Comparison of ENCODE assay signal across 28 cellular contexts in the genomic region with DNA sequence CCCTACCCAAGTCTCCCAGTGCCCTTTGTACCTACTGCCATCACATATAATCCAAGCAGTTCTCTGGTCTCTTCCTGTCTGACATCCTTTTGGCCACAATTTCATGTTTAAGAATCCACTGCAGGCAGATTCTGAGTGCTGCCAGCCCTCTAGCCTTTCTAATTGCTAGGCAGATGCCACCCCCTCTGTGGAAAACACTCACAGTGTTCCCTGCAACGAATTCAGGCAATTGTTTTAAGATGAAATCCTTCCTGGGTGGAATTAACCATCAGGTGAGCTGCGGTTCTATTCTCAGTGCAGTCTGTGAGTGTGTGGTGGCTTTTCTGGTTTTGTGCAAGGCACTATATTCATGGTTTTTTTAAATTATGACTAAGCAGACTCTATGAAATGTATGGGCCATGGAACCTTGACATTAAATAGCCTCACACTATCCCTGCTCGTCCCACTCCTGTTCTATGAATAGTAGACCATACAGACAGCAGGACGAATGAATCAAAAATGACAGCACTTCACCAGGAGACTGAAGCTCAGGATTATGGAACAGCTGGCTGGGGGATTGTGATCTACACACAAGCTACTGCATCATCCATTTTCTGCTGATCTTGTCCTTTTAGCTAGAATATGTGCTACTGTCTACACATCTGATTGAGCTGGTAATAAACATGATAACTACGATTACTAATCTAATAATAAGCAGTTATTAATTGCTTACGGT. TPM values are rescaled to one million over a fixed set of nuclear protein-coding genes. Genes with fewer than 3 reads are reported as not detected.
DNase-seq lines count a peak whose midpoint lies in the region; ATAC-seq, FAIRE-seq and TF ChIP-seq lines count a peak whose summit lies in the region.
"Had no signal": no experiment of that assay in that cellular context is flagged by ENCODE, and none has a peak within 500 bp of the region (broad histone marks: within the 10 kb centered on the region; RNA-seq: fewer than 3 reads in every experiment).

No MANE protein-coding gene starts in this region.

- no peak overlapping the region for H3K27ac ChIP-seq in K562 (ENCODE audit: extremely low read depth, low read depth, low read length)
- H3K27ac ChIP-seq in osteoblast (ENCODE audit: low read depth, low read length): no peak overlapping the region
- H3K27ac ChIP-seq: BLaER1, PC-9, SJCRH30 had no signal

- no peak for TF ChIP-seq CTCF in K562 (IDR thresholded peaks at IDR 0.05 in 2 of 3, conservative IDR thresholded peaks at IDR 0.05 in 1 of 3; ENCODE audit: insufficient read depth in 2 of 3, low read depth in 1 of 3, low read length in 3 of 3)
- no peak for TF ChIP-seq CTCF in osteoblast (IDR thresholded peaks at IDR 0.05; ENCODE audit: extremely low read depth, low read depth, low read length)
- no peak for TF ChIP-seq CTCF in MCF 10A (IDR thresholded peaks at IDR 0.05; ENCODE audit: unreplicated experiment)
- TF ChIP-seq CTCF in osteocyte (IDR thresholded peaks at IDR 0.05): no peak

- no peak for TF ChIP-seq RAD21 in K562 (CRISPR knock-in tag; conservative IDR thresholded peaks at IDR 0.05 in 1 of 2, IDR thresholded peaks at IDR 0.05 in 1 of 2)

- POLR2A ChIA-PET in K562 (lab: Yijun Ruan, JAX): interaction anchor here (0.7 to 1.8 kb wide), 3 partner anchors 9 to 951 kb away, joined by 3 to 7 read pairs (median 5); no protein-coding TSS in a partner anchor
- POLR2A ChIA-PET in MCF 10A (lab: Yijun Ruan, JAX): interaction anchor here (0.9 to 3.3 kb wide), 4 partner anchors 13 to 215 kb away, joined by 3 to 20 read pairs (median 5); a partner anchor contains a TSS

- in situ Hi-C loops in K562 (cut with MboI): no loop called here

- BruUV-seq in K562 (replicated peaks; lab: Mats Ljungman, UMichigan) (no TSS peak), MCF 10A (replicated peaks; lab: Mats Ljungman, UMichigan) (no TSS peak)

- H3K9me3 ChIP-seq in K562 (replicated peaks; ENCODE audit: control insufficient read depth, insufficient read depth, low read depth, low read length) (no peaks in the 10 kb centered on the region), osteoblast (ENCODE audit: low read depth, low read length) (no peaks in the 10 kb centered on the region)
- H3K9me3 ChIP-seq: BLaER1, HAP-1, SJCRH30 had no signal

- H3K27ac Mint-ChIP-seq in MCF 10A (ENCODE audit: low read depth, unreplicated experiment) (no peak overlapping the region), osteocyte (ENCODE audit: unreplicated experiment) (no peak overlapping the region)
- H3K27ac Mint-ChIP-seq: CD4-positive, CD25-positive, alpha-beta regulatory T cell; HFFc6; IgD-negative memory B cell; T-cell had no signal

- H3K9ac ChIP-seq in K562 (ENCODE audit: insufficient read depth in 1 of 2, low read depth in 2 of 2, low read length in 2 of 2): no peak overlapping the region
- H3K9ac ChIP-seq: BLaER1 had no signal

- H3K27me3 ChIP-seq in K562 (ENCODE audit: control insufficient read depth in 2 of 2, insufficient read depth in 2 of 2, low read length in 2 of 2) (peaks cover 0 to 4% of the 10 kb centered on the region in 2 experiments; a peak in 1 of 5 replicates), osteoblast (ENCODE audit: insufficient read depth, low read length) (peaks cover 2% of the 10 kb centered on the region)
- H3K27me3 ChIP-seq: BLaER1 had no signal

- no peak for TF ChIP-seq EP300 in K562 (IDR thresholded peaks at IDR 0.05; ENCODE audit: low read length)

- H2AFZ ChIP-seq in K562 (ENCODE audit: low read depth, low read length) (no peak overlapping the region), osteoblast (ENCODE audit: low read length) (peak overlapping the region; percentile 32)
- H2AFZ ChIP-seq: PC-9 had no signal

- no peak for FAIRE-seq in K562 (lab: Jason Lieb, UNC)

- H3K36me3 ChIP-seq in K562 (ENCODE audit: control insufficient read depth, insufficient read depth, low read length) (no peaks in the 10 kb centered on the region), osteoblast (ENCODE audit: insufficient read depth, low read length) (no peaks in the 10 kb centered on the region)
- H3K36me3 ChIP-seq: BLaER1, HAP-1, SJCRH30 had no signal

- no peak for TF ChIP-seq POLR2A in K562 (conservative IDR thresholded peaks at IDR 0.05)

- no peaks in the 10 kb centered on the region for H3K27me3 Mint-ChIP-seq in MCF 10A (ENCODE audit: insufficient read depth, unreplicated experiment)
- peaks cover 15% of the 10 kb centered on the region for H3K27me3 Mint-ChIP-seq in osteocyte (ENCODE audit: unreplicated experiment)

- H3K36me3 Mint-ChIP-seq in MCF 10A (ENCODE audit: insufficient read depth, unreplicated experiment): no peaks in the 10 kb centered on the region
- no peaks in the 10 kb centered on the region for H3K36me3 Mint-ChIP-seq in osteocyte (ENCODE audit: unreplicated experiment)
- H3K36me3 Mint-ChIP-seq: CD4-positive, CD25-positive, alpha-beta regulatory T cell; IgD-negative memory B cell; T-cell had no signal

- H4K20me1 ChIP-seq in K562 (replicated peaks; ENCODE audit: control insufficient read depth, insufficient read depth, low read length) (no peaks in the 10 kb centered on the region), osteoblast (ENCODE audit: insufficient read depth, low read length) (no peaks in the 10 kb centered on the region)
- H4K20me1 ChIP-seq: BLaER1 had no signal

- ATAC-seq in K562: no peak
- no peak for ATAC-seq in GM18520 (IDR thresholded peaks at IDR 0.05; ENCODE audit: unreplicated experiment)
- ATAC-seq: Right ventricle myocardium inferior, SK-N-SH treated with all-trans-retinoic acid at 6 μM for 48 hours, T-cell had no signal

- no peaks in the 10 kb centered on the region for H3K9me1 ChIP-seq in K562 (ENCODE audit: control insufficient read depth, insufficient read depth, low read length)

- H3K4me1 Mint-ChIP-seq in MCF 10A (ENCODE audit: insufficient read depth, unreplicated experiment) (no peaks in the 10 kb centered on the region), osteocyte (ENCODE audit: unreplicated experiment) (peaks cover 10% of the 10 kb centered on the region)
- H3K4me1 Mint-ChIP-seq: CD4-positive, CD25-positive, alpha-beta regulatory T cell; IgD-negative memory B cell; T-cell had no signal

- H3K4me3 Mint-ChIP-seq in MCF 10A (ENCODE audit: unreplicated experiment): no peak overlapping the region
- no peak overlapping the region for H3K4me3 Mint-ChIP-seq in osteocyte (ENCODE audit: unreplicated experiment)
- H3K4me3 Mint-ChIP-seq: CD4-positive, CD25-positive, alpha-beta regulatory T cell; HFFc6; IgD-negative memory B cell; T-cell had no signal

- CTCF ChIA-PET in K562 (lab: Yijun Ruan, JAX; ENCODE audit: low intra/inter-chr PET ratio): no interaction called here
- CTCF ChIA-PET in MCF 10A (lab: Yijun Ruan, JAX): interaction anchor here (0.6 to 16.8 kb wide), 12 partner anchors 9 to 778 kb away, joined by 3 to 242 read pairs (median 3); no protein-coding TSS in a partner anchor

- H3K79me2 ChIP-seq in K562 (ENCODE audit: control insufficient read depth, insufficient read depth, low read length): no peaks in the 10 kb centered on the region
- no peaks in the 10 kb centered on the region for H3K79me2 ChIP-seq in osteoblast (ENCODE audit: insufficient read depth, low read length)

- H3K4me3 ChIP-seq in K562 (no peak overlapping the region), osteoblast (ENCODE audit: insufficient read depth, low read length) (no peak overlapping the region)
- H3K4me3 ChIP-seq: BLaER1, HAP-1, PC-9, SJCRH30 had no signal

- no peak overlapping the region for H3K4me2 ChIP-seq in K562 (ENCODE audit: insufficient read depth, low read length)
- H3K4me2 ChIP-seq in osteoblast (ENCODE audit: insufficient read depth, low read length): no peak overlapping the region
- H3K4me2 ChIP-seq: BLaER1, PC-9 had no signal

- peak; percentile 68 for DNase-seq in NCI-H82 (lab: John Stamatoyannopoulos, UW)
- no peak for DNase-seq in NCI-H82 treated with DMSO at 0.1 percent for 48 hours (lab: John Stamatoyannopoulos, UW; ENCODE audit: unreplicated experiment)
- peak; percentile 41 for DNase-seq in NCI-H2227 treated with DMSO at 0.1 percent for 48 hours (lab: John Stamatoyannopoulos, UW)
- DNase-seq in K562 (ENCODE audit: extremely low read depth in 1 of 4, low spot score in 3 of 4): no peak
- no peak for DNase-seq in osteoblast (ENCODE audit: insufficient read length, low spot score, missing footprints)
- DNase-seq in MCF 10A (ENCODE audit: unreplicated experiment): no peak
- DNase-seq in osteocyte (ENCODE audit: extremely low spot score, unreplicated experiment): no peak
- DNase-seq: 8988T; CD4-positive, CD25-positive, alpha-beta regulatory T cell; DMS53; GOT3; HFFc6; MV-4-11; NCI-H1105; NCI-H1436 treated with DMSO at 0.1 percent for 48 hours; NCI-H2029 treated with DMSO at 0.1 percent for 48 hours; NCI-H226; NCI-H510A; NCI-H774; PC-9; T-cell had no signal

- H3K4me1 ChIP-seq in K562 (replicated peaks in 1 of 2; ENCODE audit: control insufficient read depth in 2 of 2, insufficient read depth in 2 of 2, low read length in 2 of 2) (no peaks in the 10 kb centered on the region), osteoblast (ENCODE audit: insufficient read depth, low read length) (no peaks in the 10 kb centered on the region)
- H3K4me1 ChIP-seq: BLaER1, HAP-1, SJCRH30 had no signal

- H3K9me3 Mint-ChIP-seq in MCF 10A (ENCODE audit: unreplicated experiment) (no peaks in the 10 kb centered on the region), osteocyte (ENCODE audit: unreplicated experiment) (no peaks in the 10 kb centered on the region)
- H3K9me3 Mint-ChIP-seq: CD4-positive, CD25-positive, alpha-beta regulatory T cell; HFFc6; IgD-negative memory B cell; T-cell had no signal

- intact Hi-C loops in K562 (cut with micrococcal nuclease): no loop called here
- intact Hi-C loops in MCF 10A (cut with micrococcal nuclease): no loop called here

- under 1% methylated on average over 6 of the region's 6 CpGs for WGBS in K562 (ENCODE audit: insufficient coverage, low coverage, missing lambda C conversion rate)

RNA-seq across cellular contexts. Expression of a gene that starts 29.8 kb away (rescaled TPM):
- total RNA-seq in K562 (2011; cell fraction: chromatin; rRNA removed; ENCODE audit: low replicate concordance): 1.2 and 2.3 TPM in 2 replicates
- total RNA-seq in K562 (2011; cell fraction: nucleolus; rRNA removed): 0.83 and 1.1 TPM in 2 replicates
- 1.3 and 2.4 TPM in 2 replicates for total RNA-seq in K562 (2011; cell fraction: nucleoplasm; rRNA removed)
- 0.57 and 2.4 TPM in 2 replicates for total RNA-seq in K562 (2014; rRNA removed)
- 1.5 and 2.6 TPM in 2 replicates for total RNA-seq in K562 (2014; rRNA removed; fragmentation: Illumina TruSeq; extraction: Trizol)
- 0.54 and 0.64 TPM in 2 replicates for total RNA-seq in K562 (2015; rRNA removed; fragmentation: Illumina TruSeq; extraction: Trizol)
- 0.64 and 2.1 TPM in 2 replicates for total RNA-seq in K562 (2021)
- 0.40 and 0.45 TPM in 2 replicates for polyA plus RNA-seq in K562 (2011; rRNA removed)
- polyA plus RNA-seq in K562 (2011; cell fraction: cytosol; rRNA removed): 0.21 and 0.40 TPM in 2 replicates
- 0.65 and 1.0 TPM in 2 replicates for polyA plus RNA-seq in K562 (2011; cell fraction: nucleus; rRNA removed)
- 0.83 and 2.1 TPM in 2 replicates for polyA plus RNA-seq in K562 (2012)
- 1.0 and 1.1 TPM in 2 replicates for polyA plus RNA-seq in K562 (2014; fragmentation: Illumina TruSeq; extraction: Trizol)
- under 1 TPM; 0.14 to 0.24 TPM for polyA plus RNA-seq in K562 (2014; fragmentation: Nextera tagmentation; extraction: Ambion mirVana)
- 1.1 and 4.4 TPM in 2 replicates for polyA plus RNA-seq in K562 (2014; rRNA removed)
- polyA minus RNA-seq in K562 (2011; rRNA and poly(A)+ RNA removed): 0.24 and 0.25 TPM in 2 replicates
- not detected in 2 replicates for polyA minus RNA-seq in K562 (2011; cell fraction: cytosol; rRNA and poly(A)+ RNA removed)
- 0.54 and 0.89 TPM in 2 replicates for polyA minus RNA-seq in K562 (2011; cell fraction: nucleus; rRNA and poly(A)+ RNA removed)
- total RNA-seq in osteoblast: 8.5 and 13.0 TPM in 2 replicates
- 71.6 and 88.4 TPM in 2 replicates for total RNA-seq in MCF 10A (2022)
- total RNA-seq in osteocyte: 23.0 and 25.3 TPM in 2 replicates

Comparison
In these comparisons a context has a peak if more than half of its experiments do, and no peak if none do; other contexts are left out.
1. DNase-seq: peak in NCI-H82 (single experiment) and NCI-H2227 treated with DMSO at 0.1 percent for 48 hours (single experiment); none in NCI-H82 treated with DMSO at 0.1 percent for 48 hours (single experiment), K562 (0 of 4), osteoblast (single experiment), MCF 10A (single experiment) and osteocyte (single experiment).